In the genomic region with DNA sequence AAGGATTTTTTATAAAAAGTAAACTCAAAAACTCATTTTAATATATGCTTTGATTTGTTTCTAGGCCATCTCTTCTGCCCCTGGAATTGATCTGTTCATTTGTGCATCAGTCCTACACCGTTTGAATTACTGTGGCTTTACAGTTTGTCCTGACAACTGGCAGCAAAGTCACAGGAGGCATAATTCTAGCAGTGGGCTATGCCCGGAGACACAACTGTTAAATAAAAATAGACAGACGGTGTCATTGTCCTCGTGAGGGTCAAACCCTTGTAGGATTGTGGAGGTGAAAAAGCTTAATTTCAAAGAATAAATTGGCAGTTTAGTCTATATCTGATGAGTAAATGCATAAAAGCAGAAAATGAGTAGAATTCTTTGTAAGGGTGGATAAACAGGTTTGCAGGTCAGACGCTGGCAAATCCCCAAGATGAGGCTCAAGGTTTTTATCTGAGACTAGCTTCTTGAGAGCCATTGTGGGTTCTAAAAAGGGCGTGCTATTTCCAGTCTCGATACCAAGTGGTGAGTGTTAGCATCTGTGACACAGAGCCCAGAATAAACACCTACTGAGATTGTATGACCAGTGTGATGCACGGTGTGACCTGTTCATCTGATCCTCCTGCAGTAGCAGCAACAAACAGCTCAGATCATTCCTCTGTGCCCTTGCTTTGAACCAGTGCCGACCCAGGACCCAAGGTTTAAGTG, we compare ENCODE assay signal across 15 cellular contexts.
"Had no signal": no experiment of that assay in that cellular context is flagged by ENCODE, and none has a peak within 500 bp of the region (broad histone marks: within the 10 kb centered on the region; RNA-seq: fewer than 3 reads in every experiment).

No MANE protein-coding gene starts in this region.

- H3K27ac Mint-ChIP-seq: activated CD8-positive, alpha-beta memory T cell treated with anti-CD3 and anti-CD28 coated beads, Interleukin-2, amount 10 ng/mL, durations not matched to agents 7 days and 5 days; activated naive CD8-positive, alpha-beta T cell; activated T-cell treated with anti-CD3 and anti-CD28 coated beads, Interleukin-2, amount 50 U/mL, for 24 hours; brain; stimulated activated memory B cell treated with anti-CD40 and anti-IgM and Interleukin-4, amounts not matched to agents 10 μg/mL and 1 μg/mL and 100 μg/mL, for 72 hours had no signal

- H3K4me3 Mint-ChIP-seq: activated CD8-positive, alpha-beta memory T cell treated with anti-CD3 and anti-CD28 coated beads, Interleukin-2, amount 10 ng/mL, durations not matched to agents 7 days and 5 days; activated naive CD8-positive, alpha-beta T cell; activated T-cell treated with anti-CD3 and anti-CD28 coated beads, Interleukin-2, amount 50 U/mL, for 24 hours; brain; stimulated activated memory B cell treated with anti-CD40 and anti-IgM and Interleukin-4, amounts not matched to agents 10 μg/mL and 1 μg/mL and 100 μg/mL, for 72 hours had no signal

- ATAC-seq: activated CD8-positive, alpha-beta memory T cell treated with anti-CD3 and anti-CD28 coated beads, Interleukin-2, amount 10 ng/mL, durations not matched to agents 7 days and 5 days; left colon; stimulated activated memory B cell treated with anti-CD40 and anti-IgM and Interleukin-4, amounts not matched to agents 10 μg/mL and 1 μg/mL and 100 μg/mL, for 72 hours had no signal

- H3K4me1 ChIP-seq: tibial nerve had no signal

- H3K27me3 Mint-ChIP-seq: stimulated activated memory B cell treated with anti-CD40 and anti-IgM and Interleukin-4, amounts not matched to agents 10 μg/mL and 1 μg/mL and 100 μg/mL, for 72 hours had no signal

- H3K36me3 ChIP-seq: tibial nerve had no signal

- H3K9me3 Mint-ChIP-seq: activated T-cell treated with anti-CD3 and anti-CD28 coated beads, Interleukin-2, amount 50 U/mL, for 24 hours had no signal

- H3K4me3 ChIP-seq: tibial nerve had no signal

- H3K9me3 ChIP-seq: tibial nerve had no signal

- H3K27me3 ChIP-seq: tibial nerve had no signal

- H3K4me1 Mint-ChIP-seq: activated CD8-positive, alpha-beta memory T cell treated with anti-CD3 and anti-CD28 coated beads, Interleukin-2, amount 10 ng/mL, durations not matched to agents 7 days and 5 days; stimulated activated memory B cell treated with anti-CD40 and anti-IgM and Interleukin-4, amounts not matched to agents 10 μg/mL and 1 μg/mL and 100 μg/mL, for 72 hours had no signal

- DNase-seq: activated CD4-positive, alpha-beta T cell treated with anti-CD3 and anti-CD28 coated beads for 1 hour; activated CD4-positive, alpha-beta T cell treated with anti-CD3 and anti-CD28 coated beads, Interleukin-2, amount 50 U/mL, for 48 hours; activated CD8-positive, alpha-beta memory T cell treated with anti-CD3 and anti-CD28 coated beads, Interleukin-2, amount 10 ng/mL, durations not matched to agents 7 days and 5 days; activated gamma-delta T cell; activated T-cell treated with anti-CD3 and anti-CD28 coated beads, Interleukin-2, amount 50 U/mL, for 24 hours; amygdala; dermis blood vessel endothelial cell; glutamatergic neuron; left colon; mesendoderm; posterior cingulate gyrus had no signal

- H3K36me3 Mint-ChIP-seq: activated CD8-positive, alpha-beta memory T cell treated with anti-CD3 and anti-CD28 coated beads, Interleukin-2, amount 10 ng/mL, durations not matched to agents 7 days and 5 days; activated naive CD8-positive, alpha-beta T cell; brain; stimulated activated memory B cell treated with anti-CD40 and anti-IgM and Interleukin-4, amounts not matched to agents 10 μg/mL and 1 μg/mL and 100 μg/mL, for 72 hours had no signal

- H3K27ac ChIP-seq: tibial nerve had no signal
